ENCODE assay signal across 1 cellular context in genomic region chr5:42759456-42759855, GRCh38.
TF ChIP-seq lines count a peak whose summit lies in the region.

No MANE protein-coding gene starts in this region.

TF ChIP-seq in GM12878, 131 proteins besides CTCF, POLR2A, EP300 and RAD21:
- no peak for TF ChIP-seq MTA3 (IDR thresholded peaks at IDR 0.05; ENCODE audit: borderline replicate concordance, low read length)
